8 cellular contexts compared by ENCODE assay signal in genomic region chr12:570237-570925, GRCh38.
A peak's percentile ranks its signal among the peaks of the same experiment; 100 is the strongest.
DNase-seq lines count a peak whose midpoint lies in the region; ATAC-seq and TF ChIP-seq lines count a peak whose summit lies in the region.

No MANE protein-coding gene starts in this region.

- H3K27ac ChIP-seq in right lobe of liver (peak overlapping the region; percentile 61 to 90 (median 74)), transverse colon (peak overlapping the region; percentile 93 to 95 (median 94))

- H3K36me3 ChIP-seq in right lobe of liver = no peaks in the 10 kb centered on the region
- H3K36me3 ChIP-seq in transverse colon = no peaks in the 10 kb centered on the region

- H3K4me1 ChIP-seq in right lobe of liver (peaks cover 0 to 20% (median under 1%) of the 10 kb centered on the region in 4 donors), transverse colon (peaks cover 7 to 50% (median 33%) of the 10 kb centered on the region in 4 donors)

- TF ChIP-seq POLR2A in right lobe of liver (IDR thresholded peaks at IDR 0.05) (peak; percentile 61), transverse colon (IDR thresholded peaks at IDR 0.05) (peak; percentile 79)

- WGBS in right lobe of liver (ENCODE audit: insufficient coverage, low coverage, low lambda C conversion rate, missing lambda C conversion rate) = 4% methylated on average over 5 of the region's 27 CpGs
- 20% methylated on average over 27 of the region's 27 CpGs; no CpG with 5 or more reads in 1 of the 2 donors for WGBS in transverse colon (ENCODE audit: low coverage in 1 of 2), 2 donors

- peak overlapping the region; percentile 53 to 65 (median 64) for H3K4me3 ChIP-seq in right lobe of liver
- peak overlapping the region; percentile 51 to 73 (median 64) for H3K4me3 ChIP-seq in transverse colon

- intact Hi-C loops in right lobe of liver (cut with DNase I) (loop anchor here in 1 of 2 donors (5.0 kb wide), 1 partner anchor 182 kb away; the partner anchor contains the start of gene WNK1), transverse colon (cut with DNase I; ENCODE audit: low total_unique reads) (loop anchor here (2.0 kb wide), 1 partner anchor 378 kb away; the partner anchor contains the start of gene RAD52)

- in situ Hi-C loops in transverse colon (cut with MboI; ENCODE audit: low pct_ligation_motif_present in 1 of 4, low pct_unique_long_range_greater_than_20kb in 1 of 4, low sequenced_read_pairs in 3 of 4) = loop anchor here in 3 of 4 donors (5.0 to 25.0 kb wide), 5 partner anchors 182 to 384 kb away; partner anchors contain the start of genes RAD52 (in 1 of the 3) and WNK1 (in 1 of the 3)

- DNase-seq in DMS53 treated with DMSO at 0.1 percent for 48 hours (lab: John Stamatoyannopoulos, UW; ENCODE audit: unreplicated experiment) (peak; percentile 52), NCI-H226 (peak; percentile 89), dermis microvascular lymphatic vessel endothelial cell (ENCODE audit: low read depth in 2 of 2) (peak; percentile 63 to 89), right lobe of liver (peak; percentile 77 to 87 (median 84)), transverse colon (peak; percentile 85), NCI-H1092 treated with DMSO at 0.1 percent for 48 hours (lab: John Stamatoyannopoulos, UW) (no peak), NCI-H2081 treated with DMSO at 0.1 percent for 48 hours (lab: John Stamatoyannopoulos, UW) (no peak)

- no peak for TF ChIP-seq EP300 in transverse colon (IDR thresholded peaks at IDR 0.05; ENCODE audit: low read depth)

- TF ChIP-seq CTCF in right lobe of liver (IDR thresholded peaks at IDR 0.05) (no peak), transverse colon (IDR thresholded peaks at IDR 0.05) (no peak)

- no peaks in the 10 kb centered on the region for H3K9me3 ChIP-seq in right lobe of liver
- no peaks in the 10 kb centered on the region for H3K9me3 ChIP-seq in transverse colon

- no peaks in the 10 kb centered on the region for H3K27me3 ChIP-seq in right lobe of liver
- no peaks in the 10 kb centered on the region for H3K27me3 ChIP-seq in transverse colon

- ATAC-seq in right lobe of liver (peak; percentile 76 to 79 (median 77)), GM18498 (IDR thresholded peaks at IDR 0.05; ENCODE audit: unreplicated experiment) (no peak)

Comparison
In these comparisons a context has a peak if more than half of its experiments do, and no peak if none do; other contexts are left out.
1. DNase-seq: peak in DMS53 treated with DMSO at 0.1 percent for 48 hours (single experiment), NCI-H226 (single experiment), dermis microvascular lymphatic vessel endothelial cell (2 of 2), right lobe of liver (3 of 3) and transverse colon (single experiment); none in NCI-H1092 treated with DMSO at 0.1 percent for 48 hours (single experiment) and NCI-H2081 treated with DMSO at 0.1 percent for 48 hours (single experiment).